ENCODE assay signal across 7 cellular contexts in genomic region chr1:235160395-235160964, GRCh38. TPM values are rescaled to one million over a fixed set of nuclear protein-coding genes. Genes with fewer than 3 reads are reported as not detected.
A peak's percentile ranks its signal among the peaks of the same experiment; 100 is the strongest.
DNase-seq lines count a peak whose midpoint lies in the region; ATAC-seq, FAIRE-seq and TF ChIP-seq lines count a peak whose summit lies in the region.

No MANE protein-coding gene starts in this region.

- no peak for TF ChIP-seq POLR2A in gastrocnemius medialis (IDR thresholded peaks at IDR 0.05)

- no peak for FAIRE-seq in HTR-8/SVneo (lab: Jason Lieb, UNC)

- DNase-seq in GM12865 (ENCODE audit: low read depth) (peak; percentile 78), left cardiac atrium (no peak), gastrocnemius medialis (no peak), HTR-8/SVneo (ENCODE audit: insufficient read length, low spot score) (no peak)
- DNase-seq in activated T-helper 1 cell treated with anti-CD3 and anti-CD28 coated beads, Interleukin-12 subunit alpha, Interleukin-12 subunit beta, Interleukin-2, Interleukin-4 antibody, amounts not matched to agents 30 ng/mL and 10 ng/mL and 1 ng/mL, durations not matched to agents 14 hours and 24 hours and 36 hours (ENCODE audit: low spot score) = no peak

- TF ChIP-seq CTCF in GM12865 (IDR thresholded peaks at IDR 0.05; ENCODE audit: insufficient read depth, low read depth, low read length, missing control alignments) (no peak), gastrocnemius medialis (IDR thresholded peaks at IDR 0.05 in 4 of 5, conservative IDR thresholded peaks at IDR 0.05 in 1 of 5) (no peak)

- intact Hi-C loops in activated T-helper 1 cell treated with anti-CD3 and anti-CD28 coated beads, Interleukin-12 subunit alpha, Interleukin-12 subunit beta, Interleukin-2, Interleukin-4 antibody, amounts not matched to agents 30 ng/mL and 10 ng/mL and 1 ng/mL, durations not matched to agents 14 hours and 24 hours and 36 hours (cut with micrococcal nuclease) = loop anchor here (2.0 kb wide), 3 partner anchors 46 to 682 kb away; partner anchors contain the start of genes B3GALNT2 and TARBP1
- intact Hi-C loops in left cardiac atrium (cut with DNase I) (no loop called here), gastrocnemius medialis (cut with DNase I; ENCODE audit: low total_unique reads) (loop anchor here (2.0 kb wide), 1 partner anchor 168 kb away; the partner anchor contains the start of genes ARID4B and GGPS1)

- H3K9me3 Mint-ChIP-seq in activated T-helper 1 cell treated with anti-CD3 and anti-CD28 coated beads, Interleukin-12 subunit alpha, Interleukin-12 subunit beta, Interleukin-2, Interleukin-4 antibody, amounts not matched to agents 30 ng/mL and 10 ng/mL and 1 ng/mL, durations not matched to agents 14 hours and 24 hours and 36 hours = no peaks in the 10 kb centered on the region

- H3K36me3 ChIP-seq in KOPT-K1 (ENCODE audit: insufficient read depth, low read length) (peaks cover 45% of the 10 kb centered on the region), gastrocnemius medialis (peaks cover 0 to 29% of the 10 kb centered on the region in 2 donors)

- peak overlapping the region; percentile 97 for H3K27ac Mint-ChIP-seq in activated T-helper 1 cell treated with anti-CD3 and anti-CD28 coated beads, Interleukin-12 subunit alpha, Interleukin-12 subunit beta, Interleukin-2, Interleukin-4 antibody, amounts not matched to agents 30 ng/mL and 10 ng/mL and 1 ng/mL, durations not matched to agents 14 hours and 24 hours and 36 hours

- H3K27me3 ChIP-seq in gastrocnemius medialis = no peaks in the 10 kb centered on the region

- H3K4me3 ChIP-seq in GM12865 (ENCODE audit: low read depth, low read length) (peak overlapping the region; percentile 61), gastrocnemius medialis (peak overlapping the region; percentile 81 to 94 (median 85))

- peaks cover 16% of the 10 kb centered on the region for H3K36me3 Mint-ChIP-seq in activated T-helper 1 cell treated with anti-CD3 and anti-CD28 coated beads, Interleukin-12 subunit alpha, Interleukin-12 subunit beta, Interleukin-2, Interleukin-4 antibody, amounts not matched to agents 30 ng/mL and 10 ng/mL and 1 ng/mL, durations not matched to agents 14 hours and 24 hours and 36 hours (ENCODE audit: low read depth)

- ATAC-seq in GM21529 (IDR thresholded peaks at IDR 0.05; ENCODE audit: unreplicated experiment) (peak; percentile 32), left cardiac atrium (peak; percentile 45), gastrocnemius medialis (peak; percentile 35 to 43)

- no peaks in the 10 kb centered on the region for H3K27me3 Mint-ChIP-seq in activated T-helper 1 cell treated with anti-CD3 and anti-CD28 coated beads, Interleukin-12 subunit alpha, Interleukin-12 subunit beta, Interleukin-2, Interleukin-4 antibody, amounts not matched to agents 30 ng/mL and 10 ng/mL and 1 ng/mL, durations not matched to agents 14 hours and 24 hours and 36 hours (ENCODE audit: insufficient read depth)

- peaks cover 16% of the 10 kb centered on the region for H3K4me1 Mint-ChIP-seq in activated T-helper 1 cell treated with anti-CD3 and anti-CD28 coated beads, Interleukin-12 subunit alpha, Interleukin-12 subunit beta, Interleukin-2, Interleukin-4 antibody, amounts not matched to agents 30 ng/mL and 10 ng/mL and 1 ng/mL, durations not matched to agents 14 hours and 24 hours and 36 hours (ENCODE audit: low read depth)

- H3K4me3 Mint-ChIP-seq in activated T-helper 1 cell treated with anti-CD3 and anti-CD28 coated beads, Interleukin-12 subunit alpha, Interleukin-12 subunit beta, Interleukin-2, Interleukin-4 antibody, amounts not matched to agents 30 ng/mL and 10 ng/mL and 1 ng/mL, durations not matched to agents 14 hours and 24 hours and 36 hours = peak overlapping the region; percentile 98

- H3K4me1 ChIP-seq in gastrocnemius medialis = peaks cover 10 to 12% of the 10 kb centered on the region in 2 donors

- in situ Hi-C loops in gastrocnemius medialis (cut with MboI; ENCODE audit: low sequenced_read_pairs in 4 of 4) = no loop called here

- no peaks in the 10 kb centered on the region for H3K9me3 ChIP-seq in KOPT-K1 (ENCODE audit: insufficient read depth, low read length, poor library complexity, severe bottlenecking)
- no peaks in the 10 kb centered on the region for H3K9me3 ChIP-seq in gastrocnemius medialis

- H3K27ac ChIP-seq in KOPT-K1 (ENCODE audit: low read depth, low read length, poor library complexity, severe bottlenecking) (peak overlapping the region; percentile 87), gastrocnemius medialis (peak overlapping the region; percentile 88 to 94 (median 88))

RNA-seq across cellular contexts. Expression of gene RBM34, which starts 0.6 kb away (rescaled TPM):
- total RNA-seq in activated T-helper 1 cell treated with anti-CD3 and anti-CD28 coated beads, Interleukin-12 subunit alpha, Interleukin-12 subunit beta, Interleukin-2, Interleukin-4 antibody, amounts not matched to agents 30 ng/mL and 10 ng/mL and 1 ng/mL, durations not matched to agents 14 hours and 24 hours and 36 hours = 120 and 127 TPM in 2 replicates
- total RNA-seq in left cardiac atrium = 10 to 100 TPM; 47.0 to 54.6 TPM
- total RNA-seq in gastrocnemius medialis = 100 to 1,000 TPM in 1 of 4 donors, 10 to 100 TPM in 3; 44.8 to 136 (median 66.8) TPM

RNA-seq across cellular contexts. Expression of gene TOMM20, which starts 31.8 kb away (rescaled TPM):
- 112 and 137 TPM in 2 replicates for total RNA-seq in activated T-helper 1 cell treated with anti-CD3 and anti-CD28 coated beads, Interleukin-12 subunit alpha, Interleukin-12 subunit beta, Interleukin-2, Interleukin-4 antibody, amounts not matched to agents 30 ng/mL and 10 ng/mL and 1 ng/mL, durations not matched to agents 14 hours and 24 hours and 36 hours
- total RNA-seq in left cardiac atrium (10 to 100 TPM; 69.3 to 95.7 TPM), gastrocnemius medialis (10 to 100 TPM; 51.7 to 71.8 (median 62.3) TPM)

Comparison
In these comparisons a context has a peak if more than half of its experiments do, and no peak if none do; other contexts are left out.
1. intact Hi-C loops: an anchor here in activated T-helper 1 cell treated with anti-CD3 and anti-CD28 coated beads, Interleukin-12 subunit alpha, Interleukin-12 subunit beta, Interleukin-2, Interleukin-4 antibody, amounts not matched to agents 30 ng/mL and 10 ng/mL and 1 ng/mL, durations not matched to agents 14 hours and 24 hours and 36 hours (2.0 kb wide) and gastrocnemius medialis (2.0 kb wide); none called in left cardiac atrium.